Comparison of ENCODE assay signal across 17 cellular contexts in genomic region chr2:215403441-215404356, GRCh38.
"Had no signal": no experiment of that assay in that cellular context is flagged by ENCODE, and none has a peak within 500 bp of the region (broad histone marks: within the 10 kb centered on the region; RNA-seq: fewer than 3 reads in every experiment).

No MANE protein-coding gene starts in this region.

- H3K27ac ChIP-seq: epithelial cell of prostate had no signal

- DNase-seq: activated CD4-positive, alpha-beta T cell treated with anti-CD3 and anti-CD28 coated beads, Interleukin-2, amount 10 ng/mL, durations not matched to agents 24 days and 14 days; activated CD4-positive, CD25-positive, alpha-beta regulatory T cell; activated CD8-positive, alpha-beta memory T cell treated with anti-CD3 and anti-CD28 coated beads, Interleukin-2, amount 50 U/mL, for 4 hours; activated CD8-positive, alpha-beta T cell treated with anti-CD3 and anti-CD28 coated beads, Interleukin-2, amount 10 ng/mL, durations not matched to agents 7 days and 5 days; activated gamma-delta T cell; activated T-cell treated with anti-CD3 and anti-CD28 coated beads, Interleukin-2, amount 50 U/mL, for 48 hours; amniotic stem cell; cortex of kidney; effector CD8-positive, alpha-beta T cell; left colon; naive thymus-derived CD4-positive, alpha-beta T cell; stimulated activated CD4-positive, alpha-beta T cell treated with anti-CD3 and anti-CD28 coated beads, Interleukin-2, amount 100 ng/mL, for 48 hours; trophoblast cell had no signal

- ATAC-seq: activated CD8-positive, alpha-beta T cell treated with anti-CD3 and anti-CD28 coated beads, Interleukin-2, amount 10 ng/mL, durations not matched to agents 7 days and 5 days; activated naive CD4-positive, alpha-beta T cell treated with anti-CD3 and anti-CD28 coated beads, Interleukin-2, amount 50 U/mL, for 72 hours; left colon; naive thymus-derived CD4-positive, alpha-beta T cell; stimulated activated memory B cell treated with anti-CD40 and anti-IgM and Interleukin-4, amounts not matched to agents 10 μg/mL and 1 μg/mL and 100 μg/mL, for 72 hours had no signal

- FAIRE-seq: islet of Langerhans had no signal
